Comparison of ENCODE assay signal across 9 cellular contexts in the genomic region with DNA sequence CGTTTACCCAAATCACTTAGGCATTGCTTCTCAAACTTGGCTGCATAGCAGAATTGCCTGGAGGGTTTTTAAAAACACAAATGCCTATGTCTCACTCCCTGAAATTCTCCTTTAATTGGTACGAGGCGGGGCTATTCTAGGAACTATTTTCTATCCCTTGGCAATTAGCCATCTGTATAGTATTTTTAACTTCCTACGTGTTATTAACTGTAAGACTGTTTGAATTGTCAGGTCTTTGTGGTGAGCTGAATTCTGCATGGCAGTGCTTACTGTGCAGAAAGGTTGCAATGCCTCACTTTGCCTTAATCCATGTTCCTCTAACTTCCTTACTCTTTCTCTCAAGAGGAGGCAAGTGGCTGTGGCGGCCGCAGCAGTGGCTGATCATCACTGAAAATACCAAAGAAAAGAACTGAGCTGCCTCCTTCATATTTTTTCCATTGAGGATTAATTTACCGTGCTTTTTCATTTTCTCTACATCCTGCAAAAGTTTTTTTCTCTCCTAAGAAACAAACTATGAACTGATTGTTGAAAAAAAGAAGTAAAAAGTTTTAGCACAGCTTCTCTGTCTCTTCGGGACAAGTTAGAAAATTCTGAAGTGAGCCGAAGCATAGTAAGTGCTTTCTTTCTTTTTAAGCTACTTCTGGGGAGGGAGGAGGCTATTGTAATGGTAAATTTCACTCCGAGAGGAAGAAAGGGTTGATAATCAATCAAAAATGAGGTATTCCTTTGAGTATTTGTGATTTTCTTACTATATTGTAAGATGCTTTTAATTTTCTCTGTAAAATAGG. TPM values are rescaled to one million over a fixed set of nuclear protein-coding genes. Genes with fewer than 3 reads are reported as not detected.
DNase-seq lines count a peak whose midpoint lies in the region; ATAC-seq and TF ChIP-seq lines count a peak whose summit lies in the region.
"Had no signal": no experiment of that assay in that cellular context is flagged by ENCODE, and none has a peak within 500 bp of the region (broad histone marks: within the 10 kb centered on the region; RNA-seq: fewer than 3 reads in every experiment).

A gene (plus strand): TSS at position 329 of the 788 bp plus-strand sequence. CDS start 824 bp downstream, outside the sequence.

- no peak within 1 kb of the TSS for H3K27ac Mint-ChIP-seq in activated T-cell treated with anti-CD3 and anti-CD28 coated beads, Interleukin-2, amount 50 U/mL, for 72 hours

- H3K4me1 Mint-ChIP-seq in activated T-cell treated with anti-CD3 and anti-CD28 coated beads, Interleukin-2, amount 50 U/mL, for 72 hours (ENCODE audit: low read depth) = peaks cover 9% of the 10 kb centered on the region

- H3K4me1 ChIP-seq in ectodermal cell (ENCODE audit: control insufficient read depth, insufficient read depth, low read length) = peaks cover 18% of the 10 kb centered on the region
- peaks cover 0 to 11% (median 0%) of the 10 kb centered on the region in 4 donors for H3K4me1 ChIP-seq in upper lobe of left lung

- peak within 1 kb of the TSS; percentile 50 for H3K4me3 ChIP-seq in ectodermal cell (ENCODE audit: insufficient read depth, low read depth, low read length)
- no peak within 1 kb of the TSS for H3K4me3 ChIP-seq in lower leg skin (ENCODE audit: low read depth, poor library complexity, severe bottlenecking)
- peak within 1 kb of the TSS in 3 of 4 donors; percentile 16 to 32 (median 26) for H3K4me3 ChIP-seq in upper lobe of left lung

- DNase-seq in M059J (ENCODE audit: low read depth) (peak; percentile 81), lower leg skin (ENCODE audit: low spot score in 2 of 2) (no peak), upper lobe of left lung (no peak), NCI-H2196 (lab: John Stamatoyannopoulos, UW; ENCODE audit: unreplicated experiment) (no peak), substantia nigra (lab: John Stamatoyannopoulos, UW) (no peak)
- DNase-seq in activated T-cell treated with anti-CD3 and anti-CD28 coated beads, Interleukin-2, amount 50 U/mL, for 72 hours = no peak
- DNase-seq: activated CD4-positive, alpha-beta T cell treated with anti-CD3 and anti-CD28 coated beads for 4 hours had no signal

- H3K36me3 Mint-ChIP-seq in activated T-cell treated with anti-CD3 and anti-CD28 coated beads, Interleukin-2, amount 50 U/mL, for 72 hours (ENCODE audit: insufficient read depth in 2 of 2) = no peaks in the 10 kb centered on the region

- H3K36me3 ChIP-seq in ectodermal cell (ENCODE audit: control insufficient read depth, insufficient read depth, low read length) (peaks cover 13% of the 10 kb centered on the region), upper lobe of left lung (no peaks in the 10 kb centered on the region)

- 2 to 18% methylated on average over 7 to 10 of the region's 10 CpGs for WGBS in ectodermal cell, 2 experiments
- WGBS in lower leg skin, 2 donors = 16 to 20% methylated on average over 10 of the region's 10 CpGs
- WGBS in upper lobe of left lung, 2 donors = 15 to 16% methylated on average over 10 of the region's 10 CpGs

- H3K9me3 ChIP-seq in ectodermal cell (ENCODE audit: control insufficient read depth, low read length) = no peaks in the 10 kb centered on the region
- H3K9me3 ChIP-seq in upper lobe of left lung = no peaks in the 10 kb centered on the region

- no peak within 1 kb of the TSS for H3K4me3 Mint-ChIP-seq in activated T-cell treated with anti-CD3 and anti-CD28 coated beads, Interleukin-2, amount 50 U/mL, for 72 hours

- intact Hi-C loops in lower leg skin (cut with DNase I; ENCODE audit: low total_unique reads) = loop anchor here (10.0 kb wide), 1 partner anchor 70 kb away; no protein-coding TSS in a partner anchor

- H3K27ac ChIP-seq in ectodermal cell (ENCODE audit: insufficient read depth, low read depth, low read length, poor library complexity, severe bottlenecking) (peak within 1 kb of the TSS; percentile 95), upper lobe of left lung (peak within 1 kb of the TSS in 2 of 4 donors; percentile 1 to 49), substantia nigra (ENCODE audit: low read depth, low read length, poor library complexity, severe bottlenecking) (no peak within 1 kb of the TSS)

- no peak for TF ChIP-seq POLR2A in lower leg skin (IDR thresholded peaks at IDR 0.05)
- TF ChIP-seq POLR2A in upper lobe of left lung (IDR thresholded peaks at IDR 0.05) = no peak

- no peaks in the 10 kb centered on the region for H3K27me3 ChIP-seq in ectodermal cell (ENCODE audit: control insufficient read depth, insufficient read depth, low read length, poor library complexity, severe bottlenecking)
- H3K27me3 ChIP-seq in upper lobe of left lung = no peaks in the 10 kb centered on the region

- peaks cover 47% of the 10 kb centered on the region for H3K27me3 Mint-ChIP-seq in activated T-cell treated with anti-CD3 and anti-CD28 coated beads, Interleukin-2, amount 50 U/mL, for 72 hours (ENCODE audit: low read depth)

- H3K9me3 Mint-ChIP-seq in activated T-cell treated with anti-CD3 and anti-CD28 coated beads, Interleukin-2, amount 50 U/mL, for 72 hours = peaks cover 0 to 3% of the 10 kb centered on the region in 2 donors

- TF ChIP-seq CTCF in lower leg skin (IDR thresholded peaks at IDR 0.05) (no peak), upper lobe of left lung (IDR thresholded peaks at IDR 0.05) (no peak)

- ATAC-seq in upper lobe of left lung (ENCODE audit: low FRiP score in 2 of 2) (peak; percentile 38 to 53), GM21360 (IDR thresholded peaks at IDR 0.05; ENCODE audit: unreplicated experiment) (no peak)
- no peak for ATAC-seq in activated T-cell treated with anti-CD3 and anti-CD28 coated beads, Interleukin-2, amount 50 U/mL, for 72 hours (replicated peaks in 1 of 2)

- TF ChIP-seq EP300 in upper lobe of left lung (IDR thresholded peaks at IDR 0.05) = no peak

RNA-seq across cellular contexts. Expression of the gene that starts here (rescaled TPM):
- 12.9 and 15.7 TPM in 2 replicates for total RNA-seq in M059J (2014; rRNA removed; shearing (Covaris generic))
- polyA plus RNA-seq in ectodermal cell (2013, experiment 1 of 4) = 45.6 TPM
- polyA plus RNA-seq in ectodermal cell (2013, experiment 2 of 4) = 45.1 TPM
- polyA plus RNA-seq in ectodermal cell (2013, experiment 3 of 4) = 36.5 TPM
- polyA plus RNA-seq in ectodermal cell (2013, experiment 4 of 4) = 41.5 TPM
- 10 to 100 TPM; 37.7 to 88.8 (median 44.0) TPM for total RNA-seq in lower leg skin
- total RNA-seq in upper lobe of left lung = 100 to 1,000 TPM in 3 of 6 donors, 10 to 100 TPM in 3; 62.3 to 216 (median 116) TPM
- total RNA-seq in activated T-cell treated with anti-CD3 and anti-CD28 coated beads, Interleukin-2, amount 50 U/mL, for 72 hours = under 1 TPM; 0.09 to 0.10 TPM

Comparison
In these comparisons a context has a peak if more than half of its experiments do, and no peak if none do; other contexts are left out.
1. RNA of the gene that starts here (total RNA-seq): 62.3 to 216 TPM in upper lobe of left lung, 37.7 to 88.8 TPM in lower leg skin and 12.9 to 15.7 TPM in M059J; 0.09 to 0.10 TPM in activated T-cell treated with anti-CD3 and anti-CD28 coated beads, Interleukin-2, amount 50 U/mL, for 72 hours; every median in the first group is over 10 times any median in the second.
2. ATAC-seq: peak in upper lobe of left lung (2 of 2); none in GM21360 (single experiment) and activated T-cell treated with anti-CD3 and anti-CD28 coated beads, Interleukin-2, amount 50 U/mL, for 72 hours (0 of 2).